ENCODE assay signal across 12 cellular contexts in genomic region chr12:80504389-80505153, GRCh38.
DNase-seq lines count a peak whose midpoint lies in the region; ATAC-seq, FAIRE-seq and TF ChIP-seq lines count a peak whose summit lies in the region.
"Had no signal": no experiment of that assay in that cellular context is flagged by ENCODE, and none has a peak within 500 bp of the region (broad histone marks: within the 10 kb centered on the region; RNA-seq: fewer than 3 reads in every experiment).

No MANE protein-coding gene starts in this region.

- peak; percentile 66 for FAIRE-seq in GM12891 (lab: Jason Lieb, UNC)
- FAIRE-seq: keratinocyte had no signal

- ATAC-seq in GM21526 (IDR thresholded peaks at IDR 0.05; ENCODE audit: low FRiP score, unreplicated experiment), result peak; percentile 80
- peak; percentile 76 for ATAC-seq in HG03469 (IDR thresholded peaks at IDR 0.05; ENCODE audit: unreplicated experiment)
- no peak for ATAC-seq in esophagus mucosa
- ATAC-seq in GM21825 (IDR thresholded peaks at IDR 0.05; ENCODE audit: unreplicated experiment), result no peak

- DNase-seq in GM12891 (ENCODE audit: insufficient read length, low spot score), result no peak
- DNase-seq in amniotic epithelial cell (ENCODE audit: low read depth), result peak; percentile 17
- DNase-seq in NK-92 (lab: John Stamatoyannopoulos, UW; ENCODE audit: unreplicated experiment), result no peak
- no peak for DNase-seq in stimulated activated naive CD4-positive, alpha-beta T cell (lab: John Stamatoyannopoulos, UW)
- DNase-seq: activated CD4-positive, alpha-beta T cell treated with anti-CD3 and anti-CD28 coated beads, Interleukin-2, amount 50 U/mL, for 1 hour; effector CD8-positive, alpha-beta T cell; Peyer's patch had no signal

- no peak for TF ChIP-seq POLR2A in GM12891 (IDR thresholded peaks at IDR 0.05; ENCODE audit: low read depth, low read length)

TF ChIP-seq in GM12891, 5 proteins besides CTCF, POLR2A, EP300 and RAD21:
- TF ChIP-seq SPI1 (IDR thresholded peaks at IDR 0.05; ENCODE audit: low read depth, low read length) (peak; percentile 86), POU2F2 (IDR thresholded peaks at IDR 0.05; ENCODE audit: low read depth, low read length) (no peak), POLR2AphosphoS5 (IDR thresholded peaks at IDR 0.05; ENCODE audit: low read depth, low read length) (no peak), TAF1 (IDR thresholded peaks at IDR 0.05; ENCODE audit: low read depth, low read length) (no peak), PAX5 (IDR thresholded peaks at IDR 0.05; ENCODE audit: insufficient read depth, low read length, severe bottlenecking) (no peak)

Comparison
In these comparisons a context has a peak if more than half of its experiments do, and no peak if none do; other contexts are left out.
1. ATAC-seq: peak in GM21526 (single experiment) and HG03469 (single experiment); none in esophagus mucosa (single experiment) and GM21825 (single experiment).